8 cellular contexts compared by ENCODE assay signal in genomic region chr18:57436193-57436964, GRCh38. TPM values are rescaled to one million over a fixed set of nuclear protein-coding genes. Genes with fewer than 3 reads are reported as not detected.
DNase-seq lines count a peak whose midpoint lies in the region; ATAC-seq and TF ChIP-seq lines count a peak whose summit lies in the region.

No MANE protein-coding gene starts in this region.

- no peaks in the 10 kb centered on the region for H3K79me1 ChIP-seq in neuronal stem cell (ENCODE audit: low read depth, low read length)

- no peak for TF ChIP-seq POLR2A in lower leg skin (IDR thresholded peaks at IDR 0.05)

- H2BK12ac ChIP-seq in neuronal stem cell (ENCODE audit: low read length), result no peak overlapping the region

- H2AFZ ChIP-seq in neuronal stem cell (ENCODE audit: low read length), result no peak overlapping the region

- peak overlapping the region; percentile 14 for H2AK5ac ChIP-seq in neuronal stem cell (ENCODE audit: low read depth, low read length)

- H3K27ac ChIP-seq in neuronal stem cell (replicated peaks; ENCODE audit: low read length), result no peak overlapping the region

- H2BK120ac ChIP-seq in neuronal stem cell (ENCODE audit: low read depth, low read length), result peak overlapping the region; percentile 32

- H3K4me2 ChIP-seq in neuronal stem cell (ENCODE audit: insufficient read depth, low read length, poor library complexity, severe bottlenecking), result peak overlapping the region; percentile 43

- H4K8ac ChIP-seq in neuronal stem cell (ENCODE audit: low read depth, low read length), result no peak overlapping the region

- H3K9ac ChIP-seq in neuronal stem cell (ENCODE audit: low read depth, low read length, poor library complexity), result peak overlapping the region; percentile 54

- H3K4me1 ChIP-seq in neuronal stem cell (ENCODE audit: control insufficient read depth in 2 of 2, insufficient read depth in 1 of 2, low read depth in 1 of 2, low read length in 2 of 2), result peaks cover 17 to 21% of the 10 kb centered on the region in 2 donors

- intact Hi-C loops in dendritic cell treated with granulocyte-macrophage colony-stimulating factor and Interleukin-4, amounts not matched to agents 40 ng/mL and 50 ng/mL, for 4 days (cut with micrococcal nuclease), result no loop called here
- intact Hi-C loops in lower leg skin (cut with DNase I; ENCODE audit: low total_unique reads), result no loop called here

- no CpG with 5 or more reads among the region's 62 CpGs for WGBS in neuronal stem cell (ENCODE audit: extremely low coverage in 2 of 2, insufficient read length in 2 of 2, insufficient replicate concordance in 1 of 2), 2 donors
- WGBS in lower leg skin, 2 donors, result 4 to 6% methylated on average over 29 to 46 of the region's 62 CpGs

- H3K36me3 ChIP-seq in neuronal stem cell (replicated peaks in 1 of 2; ENCODE audit: control insufficient read depth in 2 of 2, insufficient read depth in 2 of 2, low read length in 2 of 2), result no peaks in the 10 kb centered on the region

- peaks cover 70% of the 10 kb centered on the region for H3K4me1 Mint-ChIP-seq in dendritic cell treated with granulocyte-macrophage colony-stimulating factor and Interleukin-4, amounts not matched to agents 40 ng/mL and 50 ng/mL, for 4 days (ENCODE audit: low read depth)

- no peaks in the 10 kb centered on the region for H3K9me3 Mint-ChIP-seq in dendritic cell treated with granulocyte-macrophage colony-stimulating factor and Interleukin-4, amounts not matched to agents 40 ng/mL and 50 ng/mL, for 4 days

- no peaks in the 10 kb centered on the region for H3K36me3 Mint-ChIP-seq in dendritic cell treated with granulocyte-macrophage colony-stimulating factor and Interleukin-4, amounts not matched to agents 40 ng/mL and 50 ng/mL, for 4 days (ENCODE audit: low read depth)

- TF ChIP-seq CTCF in lower leg skin (IDR thresholded peaks at IDR 0.05), result no peak

- no peak overlapping the region for H3K14ac ChIP-seq in neuronal stem cell (ENCODE audit: low read length)

- no peak overlapping the region for H3K4ac ChIP-seq in neuronal stem cell (ENCODE audit: low read length)

- peak overlapping the region; percentile 71 for H3K18ac ChIP-seq in neuronal stem cell (ENCODE audit: low read length)

- H3K9me3 ChIP-seq in neuronal stem cell (replicated peaks in 1 of 2; ENCODE audit: control insufficient read depth in 2 of 2, insufficient read depth in 1 of 2, low read depth in 1 of 2, low read length in 2 of 2), result peaks cover 0 to 4% of the 10 kb centered on the region in 2 donors

- peak overlapping the region; percentile 52 for H2BK15ac ChIP-seq in neuronal stem cell (ENCODE audit: low read length)

- peak overlapping the region; percentile 64 for H3K4me3 Mint-ChIP-seq in dendritic cell treated with granulocyte-macrophage colony-stimulating factor and Interleukin-4, amounts not matched to agents 40 ng/mL and 50 ng/mL, for 4 days

- H3K27me3 ChIP-seq in neuronal stem cell (ENCODE audit: control insufficient read depth in 3 of 3, insufficient read depth in 3 of 3, low read depth in 1 of 3, low read length in 3 of 3), result peaks cover 51 to 89% (median 88%) of the 10 kb centered on the region in 3 experiments

- H3K4me3 ChIP-seq in neuronal stem cell (ENCODE audit: low read length in 2 of 2) (peak overlapping the region; percentile 58 to 65), lower leg skin (ENCODE audit: low read depth, poor library complexity, severe bottlenecking) (no peak overlapping the region)

- H4K91ac ChIP-seq in neuronal stem cell (ENCODE audit: low read depth, low read length, poor library complexity), result no peak overlapping the region

- H3K27ac Mint-ChIP-seq in dendritic cell treated with granulocyte-macrophage colony-stimulating factor and Interleukin-4, amounts not matched to agents 40 ng/mL and 50 ng/mL, for 4 days, result no peak overlapping the region

- DNase-seq in NCI-H510A treated with DMSO at 0.1 percent for 48 hours (lab: John Stamatoyannopoulos, UW), result peak; percentile 35
- no peak for DNase-seq in NCI-H510A (lab: John Stamatoyannopoulos, UW)
- peak; percentile 16 for DNase-seq in NCI-H1105 (lab: John Stamatoyannopoulos, UW)
- no peak for DNase-seq in neuronal stem cell (ENCODE audit: low spot score)
- DNase-seq in lower leg skin (ENCODE audit: low spot score in 2 of 2), result no peak

- H3K23ac ChIP-seq in neuronal stem cell (ENCODE audit: low read depth, low read length, poor library complexity), result peak overlapping the region; percentile 99

- peak overlapping the region; percentile 40 for H2BK5ac ChIP-seq in neuronal stem cell (ENCODE audit: low read length)

- ATAC-seq in GM19351 (IDR thresholded peaks at IDR 0.05; ENCODE audit: unreplicated experiment) (no peak), HG03460 (IDR thresholded peaks at IDR 0.05; ENCODE audit: unreplicated experiment) (no peak)

- H3K27me3 Mint-ChIP-seq in dendritic cell treated with granulocyte-macrophage colony-stimulating factor and Interleukin-4, amounts not matched to agents 40 ng/mL and 50 ng/mL, for 4 days, result peaks cover 95% of the 10 kb centered on the region

RNA-seq across cellular contexts. Expression of gene ONECUT2, which starts 1.2 kb away (rescaled TPM):
- polyA plus RNA-seq in neuronal stem cell (2013, experiment 1 of 2), result 0.31 TPM
- 0.33 TPM for polyA plus RNA-seq in neuronal stem cell (2013, experiment 2 of 2)
- total RNA-seq in lower leg skin, result under 1 TPM in 3 of 4 donors, not detected in 1; 0.02 to 0.08 (median 0.06) TPM

Comparison
In these comparisons a context has a peak if more than half of its experiments do, and no peak if none do; other contexts are left out.
1. DNase-seq: peak in NCI-H510A treated with DMSO at 0.1 percent for 48 hours (single experiment) and NCI-H1105 (single experiment); none in NCI-H510A (single experiment), neuronal stem cell (single experiment) and lower leg skin (0 of 2).